ENCODE assay signal across 8 cellular contexts in the genomic region with DNA sequence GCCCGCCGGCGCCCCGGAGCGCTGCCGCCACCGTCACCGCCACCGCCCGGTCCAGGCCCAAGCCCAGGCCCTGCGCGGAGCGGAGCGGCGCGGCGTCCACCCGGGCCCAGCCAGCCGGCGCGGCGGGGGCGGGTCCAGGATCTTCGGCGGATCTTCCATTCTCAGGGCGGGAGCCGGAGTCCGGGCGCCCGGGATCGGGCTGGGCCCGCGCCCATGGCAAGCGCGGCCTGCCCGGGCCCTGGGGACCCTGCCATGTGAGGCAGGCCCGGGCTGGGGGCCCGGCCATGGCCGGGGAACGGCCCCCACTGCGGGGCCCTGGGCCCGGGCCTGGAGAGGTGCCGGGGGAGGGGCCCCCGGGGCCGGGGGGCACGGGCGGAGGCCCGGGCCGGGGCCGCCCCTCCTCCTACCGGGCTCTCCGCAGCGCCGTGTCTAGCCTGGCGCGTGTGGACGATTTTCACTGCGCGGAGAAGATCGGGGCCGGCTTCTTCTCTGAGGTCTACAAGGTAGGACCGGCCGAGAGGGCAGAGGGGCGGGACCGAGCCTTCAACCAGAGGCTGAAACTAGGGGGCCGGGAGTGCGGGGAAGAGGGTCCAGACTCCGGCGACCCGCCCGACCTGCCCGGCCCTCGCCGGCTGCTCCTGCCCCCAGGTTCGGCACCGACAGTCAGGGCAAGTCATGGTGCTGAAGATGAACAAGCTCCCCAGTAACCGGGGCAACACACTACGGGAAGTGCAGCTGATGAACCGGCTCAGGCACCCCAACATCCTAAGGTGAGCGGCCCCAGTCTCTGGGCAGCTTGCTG. TPM values are rescaled to one million over a fixed set of nuclear protein-coding genes. Genes with fewer than 3 reads are reported as not detected.
DNase-seq lines count a peak whose midpoint lies in the region; ATAC-seq and TF ChIP-seq lines count a peak whose summit lies in the region.

No MANE protein-coding gene starts in this region.

- H3K4me3 Mint-ChIP-seq in Calu3 (ENCODE audit: low read depth, unreplicated experiment), result peak overlapping the region; percentile 85
- peak overlapping the region; percentile 77 for H3K4me3 Mint-ChIP-seq in activated CD4-positive, alpha-beta T cell treated with anti-CD3 and anti-CD28 coated beads, Interleukin-2, amount 10 ng/mL, durations not matched to agents 7 days and 5 days
- peak overlapping the region; percentile 77 for H3K4me3 Mint-ChIP-seq in natural killer cell treated with Interleukin-12 subunit alpha and Interleukin-12 subunit beta and Interleukin-15 and Interleukin-18, amount 100 ng/mL, for 72 hours

- no peaks in the 10 kb centered on the region for H3K9me3 Mint-ChIP-seq in Calu3 (ENCODE audit: low read depth, unreplicated experiment)
- H3K9me3 Mint-ChIP-seq in activated CD4-positive, alpha-beta T cell treated with anti-CD3 and anti-CD28 coated beads, Interleukin-2, amount 10 ng/mL, durations not matched to agents 7 days and 5 days, result no peaks in the 10 kb centered on the region
- H3K9me3 Mint-ChIP-seq in natural killer cell treated with Interleukin-12 subunit alpha and Interleukin-12 subunit beta and Interleukin-15 and Interleukin-18, amount 100 ng/mL, for 72 hours, result no peaks in the 10 kb centered on the region

- DNase-seq in Calu3, result peak; percentile 9
- peak; percentile 59 for DNase-seq in activated CD4-positive, alpha-beta T cell treated with anti-CD3 and anti-CD28 coated beads, Interleukin-2, amount 10 ng/mL, durations not matched to agents 7 days and 5 days
- peak; percentile 39 to 60 for DNase-seq in erythroblast (lab: John Stamatoyannopoulos, UW)
- no peak for DNase-seq in natural killer cell treated with Interleukin-12 subunit alpha and Interleukin-12 subunit beta and Interleukin-15 and Interleukin-18, amount 100 ng/mL, for 72 hours (ENCODE audit: low spot score)
- DNase-seq in SKM-1 treated with dmso at 0.1 percent for 144 hours (lab: John Stamatoyannopoulos, UW; ENCODE audit: unreplicated experiment), result no peak
- no peak for DNase-seq in NCI-H1436 treated with DMSO at 0.1 percent for 48 hours (lab: John Stamatoyannopoulos, UW)

- no TSS peak for BruUV-seq in Calu3 (replicated peaks; lab: Mats Ljungman, UMichigan)

- intact Hi-C loops in Calu3 (cut with micrococcal nuclease; ENCODE audit: unreplicated experiment), result no loop called here

- POLR2A ChIA-PET in activated CD4-positive, alpha-beta T cell treated with anti-CD3 and anti-CD28 coated beads, Interleukin-2, amount 10 ng/mL, durations not matched to agents 7 days and 5 days (lab: Charles Lee), result interaction anchor here (0.6 to 1.0 kb wide), 3 partner anchors 41 to 127 kb away, joined by 4 to 5 read pairs (median 4); partner anchors contain the start of gene CREB3

- no peak overlapping the region for H3K27ac Mint-ChIP-seq in Calu3 (ENCODE audit: unreplicated experiment)
- H3K27ac Mint-ChIP-seq in activated CD4-positive, alpha-beta T cell treated with anti-CD3 and anti-CD28 coated beads, Interleukin-2, amount 10 ng/mL, durations not matched to agents 7 days and 5 days, result no peak overlapping the region
- H3K27ac Mint-ChIP-seq in natural killer cell treated with Interleukin-12 subunit alpha and Interleukin-12 subunit beta and Interleukin-15 and Interleukin-18, amount 100 ng/mL, for 72 hours, result no peak overlapping the region

- peak; percentile 13 for ATAC-seq in GM19452 (IDR thresholded peaks at IDR 0.05; ENCODE audit: unreplicated experiment)
- ATAC-seq in HG03520 (IDR thresholded peaks at IDR 0.05; ENCODE audit: unreplicated experiment), result peak; percentile 4
- peak in 1 of 2 donors; percentile 3 for ATAC-seq in natural killer cell treated with Interleukin-12 subunit alpha and Interleukin-12 subunit beta and Interleukin-15 and Interleukin-18, amount 100 ng/mL, for 72 hours

- CTCF ChIA-PET in Calu3 (lab: Charles Lee), result no interaction called here
- CTCF ChIA-PET in activated CD4-positive, alpha-beta T cell treated with anti-CD3 and anti-CD28 coated beads, Interleukin-2, amount 10 ng/mL, durations not matched to agents 7 days and 5 days (lab: Charles Lee), result interaction anchor here (0.6 to 3.1 kb wide), 10 partner anchors 8 to 127 kb away, joined by 3 to 25 read pairs (median 6); partner anchors contain the start of genes CCDC107, CREB3, RMRP and TLN1

- H3K4me1 Mint-ChIP-seq in Calu3 (ENCODE audit: low read depth, unreplicated experiment), result peaks cover 15% of the 10 kb centered on the region
- peaks cover 37% of the 10 kb centered on the region for H3K4me1 Mint-ChIP-seq in activated CD4-positive, alpha-beta T cell treated with anti-CD3 and anti-CD28 coated beads, Interleukin-2, amount 10 ng/mL, durations not matched to agents 7 days and 5 days
- H3K4me1 Mint-ChIP-seq in natural killer cell treated with Interleukin-12 subunit alpha and Interleukin-12 subunit beta and Interleukin-15 and Interleukin-18, amount 100 ng/mL, for 72 hours (ENCODE audit: low read depth in 2 of 2), result peaks cover 33 to 43% of the 10 kb centered on the region in 2 donors

- no peak for TF ChIP-seq CTCF in Calu3 (IDR thresholded peaks at IDR 0.05; ENCODE audit: unreplicated experiment)

- no peak for TF ChIP-seq POLR2A in erythroblast (IDR thresholded peaks at IDR 0.05; ENCODE audit: low read length)

- peaks cover 21% of the 10 kb centered on the region for H3K36me3 Mint-ChIP-seq in Calu3 (ENCODE audit: insufficient read depth, unreplicated experiment)
- H3K36me3 Mint-ChIP-seq in activated CD4-positive, alpha-beta T cell treated with anti-CD3 and anti-CD28 coated beads, Interleukin-2, amount 10 ng/mL, durations not matched to agents 7 days and 5 days (ENCODE audit: low read depth), result peaks cover 3% of the 10 kb centered on the region
- no peaks in the 10 kb centered on the region for H3K36me3 Mint-ChIP-seq in natural killer cell treated with Interleukin-12 subunit alpha and Interleukin-12 subunit beta and Interleukin-15 and Interleukin-18, amount 100 ng/mL, for 72 hours

- no peaks in the 10 kb centered on the region for H3K27me3 Mint-ChIP-seq in Calu3 (ENCODE audit: unreplicated experiment)
- H3K27me3 Mint-ChIP-seq in activated CD4-positive, alpha-beta T cell treated with anti-CD3 and anti-CD28 coated beads, Interleukin-2, amount 10 ng/mL, durations not matched to agents 7 days and 5 days, result no peaks in the 10 kb centered on the region
- H3K27me3 Mint-ChIP-seq in natural killer cell treated with Interleukin-12 subunit alpha and Interleukin-12 subunit beta and Interleukin-15 and Interleukin-18, amount 100 ng/mL, for 72 hours, result no peaks in the 10 kb centered on the region

RNA-seq across cellular contexts. Expression of gene TESK1, which starts 0.5 kb away (rescaled TPM):
- 20.9 and 24.6 TPM in 2 replicates for total RNA-seq in Calu3 (2022)
- 10 to 100 TPM; 29.8 to 30.9 TPM for total RNA-seq in activated CD4-positive, alpha-beta T cell treated with anti-CD3 and anti-CD28 coated beads, Interleukin-2, amount 10 ng/mL, durations not matched to agents 7 days and 5 days
- total RNA-seq in natural killer cell treated with Interleukin-12 subunit alpha and Interleukin-12 subunit beta and Interleukin-15 and Interleukin-18, amount 100 ng/mL, for 72 hours, result 10 to 100 TPM; 41.4 to 43.3 TPM

RNA-seq across cellular contexts. Expression of gene CD72, which starts 12.7 kb away (rescaled TPM):
- total RNA-seq in Calu3 (2022), result 0.38 and 0.73 TPM in 2 replicates
- 1 to 10 TPM; 5.4 to 7.1 TPM for total RNA-seq in activated CD4-positive, alpha-beta T cell treated with anti-CD3 and anti-CD28 coated beads, Interleukin-2, amount 10 ng/mL, durations not matched to agents 7 days and 5 days
- 1 to 10 TPM; 7.0 to 8.8 TPM for total RNA-seq in natural killer cell treated with Interleukin-12 subunit alpha and Interleukin-12 subunit beta and Interleukin-15 and Interleukin-18, amount 100 ng/mL, for 72 hours

RNA-seq across cellular contexts. Expression of gene SIT1, which starts 45.2 kb away (rescaled TPM):
- total RNA-seq in Calu3 (2022), result not detected in 2 replicates
- 100 to 1,000 TPM; 195 to 202 TPM for total RNA-seq in activated CD4-positive, alpha-beta T cell treated with anti-CD3 and anti-CD28 coated beads, Interleukin-2, amount 10 ng/mL, durations not matched to agents 7 days and 5 days
- 1 to 10 TPM; 3.5 to 7.1 TPM for total RNA-seq in natural killer cell treated with Interleukin-12 subunit alpha and Interleukin-12 subunit beta and Interleukin-15 and Interleukin-18, amount 100 ng/mL, for 72 hours

RNA-seq across cellular contexts. Expression of gene RMRP, which starts 52.3 kb away (rescaled TPM):
- total RNA-seq in Calu3 (2022), result 8,471 and 11,520 TPM in 2 replicates
- total RNA-seq in activated CD4-positive, alpha-beta T cell treated with anti-CD3 and anti-CD28 coated beads, Interleukin-2, amount 10 ng/mL, durations not matched to agents 7 days and 5 days, result over 10,000 TPM in 1 of 2 experiments, 1,000 to 10,000 TPM in 1; 1,959 to 11,185 TPM
- 1,000 to 10,000 TPM; 3,856 to 4,437 TPM for total RNA-seq in natural killer cell treated with Interleukin-12 subunit alpha and Interleukin-12 subunit beta and Interleukin-15 and Interleukin-18, amount 100 ng/mL, for 72 hours

RNA-seq across cellular contexts. Expression of gene CCDC107, which starts 52.6 kb away (rescaled TPM):
- total RNA-seq in Calu3 (2022), result 7.9 and 8.0 TPM in 2 replicates
- total RNA-seq in activated CD4-positive, alpha-beta T cell treated with anti-CD3 and anti-CD28 coated beads, Interleukin-2, amount 10 ng/mL, durations not matched to agents 7 days and 5 days, result 10 to 100 TPM; 30.7 to 30.9 TPM
- 10 to 100 TPM; 12.0 to 21.5 TPM for total RNA-seq in natural killer cell treated with Interleukin-12 subunit alpha and Interleukin-12 subunit beta and Interleukin-15 and Interleukin-18, amount 100 ng/mL, for 72 hours

Comparison
In these comparisons a context has a peak if more than half of its experiments do, and no peak if none do; other contexts are left out.
1. DNase-seq: peak in Calu3 (single experiment), activated CD4-positive, alpha-beta T cell treated with anti-CD3 and anti-CD28 coated beads, Interleukin-2, amount 10 ng/mL, durations not matched to agents 7 days and 5 days (single experiment) and erythroblast (2 of 2); none in natural killer cell treated with Interleukin-12 subunit alpha and Interleukin-12 subunit beta and Interleukin-15 and Interleukin-18, amount 100 ng/mL, for 72 hours (single experiment), SKM-1 treated with dmso at 0.1 percent for 144 hours (single experiment) and NCI-H1436 treated with DMSO at 0.1 percent for 48 hours (single experiment).
2. RNA of gene SIT1, which starts 45.2 kb away (total RNA-seq): 195 to 202 TPM in activated CD4-positive, alpha-beta T cell treated with anti-CD3 and anti-CD28 coated beads, Interleukin-2, amount 10 ng/mL, durations not matched to agents 7 days and 5 days; 3.5 to 7.1 TPM in natural killer cell treated with Interleukin-12 subunit alpha and Interleukin-12 subunit beta and Interleukin-15 and Interleukin-18, amount 100 ng/mL, for 72 hours and not detected in Calu3; every median in the first group is over 10 times any median in the second.
3. Peak in every context shown above with its lines, with median percentiles within 50 percentile points of each other: H3K4me3 Mint-ChIP-seq.